17 cellular contexts compared by ENCODE assay signal in genomic region chr2:234947556-234947955, GRCh38. TPM values are rescaled to one million over a fixed set of nuclear protein-coding genes. Genes with fewer than 3 reads are reported as not detected.
DNase-seq lines count a peak whose midpoint lies in the region; ATAC-seq and TF ChIP-seq lines count a peak whose summit lies in the region.
"Had no signal": no experiment of that assay in that cellular context is flagged by ENCODE, and none has a peak within 500 bp of the region (broad histone marks: within the 10 kb centered on the region; RNA-seq: fewer than 3 reads in every experiment).

No MANE protein-coding gene starts in this region.

- H3K79me1 ChIP-seq in IMR-90 (ENCODE audit: low read depth in 1 of 2, low read length in 2 of 2): peaks cover 13 to 21% of the 10 kb centered on the region in 2 experiments; a peak in 3 of 4 replicates

- H3K9me3 Mint-ChIP-seq in neural progenitor cell: peaks cover 16% of the 10 kb centered on the region

- DNase-seq in H7: peak; percentile 16
- DNase-seq in IMR-90: no peak
- DNase-seq in iris pigment epithelial cell (ENCODE audit: low read depth): peak; percentile 17
- DNase-seq in neural progenitor cell (ENCODE audit: low spot score): no peak
- DNase-seq in NCI-H510A treated with DMSO at 0.1 percent for 48 hours (lab: John Stamatoyannopoulos, UW): no peak
- no peak for DNase-seq in DMS114 treated with DMSO at 0.1 percent for 48 hours (lab: John Stamatoyannopoulos, UW; ENCODE audit: unreplicated experiment)
- DNase-seq: ACHN; BE2C; C1 segment of cervical spinal cord; CD4-positive, CD25-positive, alpha-beta regulatory T cell; CD8-positive, alpha-beta memory T cell; COR-L47; DMS 273 treated with DMSO at 0.1 percent for 48 hours; GM23248 had no signal

- peak overlapping the region; percentile 30; the same call in 1 of the 2 replicates for H3K23ac ChIP-seq in IMR-90 (ENCODE audit: low read depth, low read length)

- peaks cover 5% of the 10 kb centered on the region for H3F3A ChIP-seq in neural progenitor cell (ENCODE audit: low read depth)

- H3K27ac ChIP-seq in IMR-90 (ENCODE audit: insufficient read depth, low read length) (no peak overlapping the region), neural progenitor cell (no peak overlapping the region)
- H3K27ac ChIP-seq: GM23248 had no signal

- dilution Hi-C loops in IMR-90 (cut with HindIII; ENCODE audit: low sequenced_read_pairs, unreplicated experiment): no loop called here

- H3K27me3 Mint-ChIP-seq in neural progenitor cell (ENCODE audit: insufficient read depth, low read depth): peaks cover 9% of the 10 kb centered on the region

- peaks cover 10% of the 10 kb centered on the region for H3K79me2 ChIP-seq in neural progenitor cell (ENCODE audit: low read depth)

- POLR2A ChIA-PET in IMR-90 (lab: Charles Lee; ENCODE audit: unreplicated experiment): no interaction called here

- no peak overlapping the region for H3K9ac ChIP-seq in IMR-90 (ENCODE audit: low read depth, low read length)
- H3K9ac ChIP-seq in neural progenitor cell: no peak overlapping the region
- H3K9ac ChIP-seq: GM23248 had no signal

- peak overlapping the region; percentile 66 for H2AK5ac ChIP-seq in IMR-90 (ENCODE audit: low read depth, low read length)

- no CpG with 5 or more reads among the region's 3 CpGs for WGBS in IMR-90 (ENCODE audit: extremely low coverage in 2 of 2, insufficient read length in 1 of 2), 2 experiments

- CTCF ChIA-PET in IMR-90 (lab: Yijun Ruan, JAX): no interaction called here

- no peak for TF ChIP-seq POLR2A in IMR-90 (IDR thresholded peaks at IDR 0.05; ENCODE audit: low read depth, low read length)

- H2AFZ ChIP-seq in IMR-90 (replicated peaks; ENCODE audit: low read length, poor library complexity): peak overlapping the region; percentile 24
- H2AFZ ChIP-seq in neural progenitor cell (replicated peaks): no peak overlapping the region
- H2AFZ ChIP-seq: GM23248 had no signal

- peaks cover 17% of the 10 kb centered on the region for H3K4me1 Mint-ChIP-seq in neural progenitor cell

- no peak for TF ChIP-seq RAD21 in IMR-90 (IDR thresholded peaks at IDR 0.05; ENCODE audit: low read length)

- H4K20me1 ChIP-seq in IMR-90 (ENCODE audit: insufficient read depth, low read length) (no peaks in the 10 kb centered on the region), neural progenitor cell (ENCODE audit: low read depth) (peaks cover 2% of the 10 kb centered on the region)

- no peaks in the 10 kb centered on the region for H3K36me3 ChIP-seq in H7 (replicated peaks; ENCODE audit: control insufficient read depth, insufficient read depth, low read length)
- no peaks in the 10 kb centered on the region for H3K36me3 ChIP-seq in IMR-90 (ENCODE audit: control insufficient read depth, insufficient read depth, low read length)
- H3K36me3 ChIP-seq in neural progenitor cell: no peaks in the 10 kb centered on the region
- H3K36me3 ChIP-seq: BE2C had no signal

- peak overlapping the region; percentile 54; the same call in 2 of the 3 replicates for H2BK15ac ChIP-seq in IMR-90 (ENCODE audit: low read depth, low read length)

- peak overlapping the region; percentile 70 for H3K4ac ChIP-seq in IMR-90 (ENCODE audit: low read depth, low read length)

- H3K36me3 Mint-ChIP-seq in neural progenitor cell: no peaks in the 10 kb centered on the region
- H3K36me3 Mint-ChIP-seq: CD4-positive, CD25-positive, alpha-beta regulatory T cell; CD8-positive, alpha-beta memory T cell had no signal

- no peak overlapping the region for H3K56ac ChIP-seq in IMR-90 (ENCODE audit: extremely low read depth, insufficient read depth, low read length)

- peak overlapping the region; percentile 2; the same call in 1 of the 2 replicates for H3K14ac ChIP-seq in IMR-90 (replicated peaks; ENCODE audit: low read depth, low read length)

- H3K4me1 ChIP-seq in IMR-90 (ENCODE audit: control insufficient read depth, insufficient read depth, low read length) (peaks cover 22% of the 10 kb centered on the region), neural progenitor cell (peaks cover 11% of the 10 kb centered on the region)
- H3K4me1 ChIP-seq: BE2C had no signal

- peaks cover 9% of the 10 kb centered on the region for H3K9me1 ChIP-seq in IMR-90 (ENCODE audit: insufficient read depth, low read length)

- peak overlapping the region; percentile 30; the same call in 1 of the 2 replicates for H4K5ac ChIP-seq in IMR-90 (ENCODE audit: low read depth, low read length)

- no peak for ATAC-seq in IMR-90 (ENCODE audit: low read depth)
- no peak for ATAC-seq in HG03097 (IDR thresholded peaks at IDR 0.05; ENCODE audit: low FRiP score, unreplicated experiment)
- ATAC-seq: HCT116, HepG2 had no signal

- H3K4me3 Mint-ChIP-seq in neural progenitor cell: no peak overlapping the region
- H3K4me3 Mint-ChIP-seq: CD8-positive, alpha-beta memory T cell had no signal

- no peak overlapping the region for H3K4me3 ChIP-seq in H7 (ENCODE audit: insufficient read depth, low read depth, low read length)
- no peak overlapping the region for H3K4me3 ChIP-seq in IMR-90 (ENCODE audit: insufficient read depth, low read depth, low read length)
- no peak overlapping the region for H3K4me3 ChIP-seq in neural progenitor cell
- H3K4me3 ChIP-seq: GM23248 had no signal

- H2BK5ac ChIP-seq in IMR-90 (ENCODE audit: low read depth, low read length, poor library complexity, severe bottlenecking): peak overlapping the region; percentile 22

- H3K18ac ChIP-seq in IMR-90 (ENCODE audit: low read depth, low read length): peak overlapping the region; percentile 27

- H3K27me3 ChIP-seq in H7 (ENCODE audit: control insufficient read depth, insufficient read depth, low read length) (peaks cover 12% of the 10 kb centered on the region), IMR-90 (ENCODE audit: control insufficient read depth, insufficient read depth, low read length) (no peaks in the 10 kb centered on the region), neural progenitor cell (peaks cover 11% of the 10 kb centered on the region)
- H3K27me3 ChIP-seq: BE2C had no signal

- no peak overlapping the region for H3K4me2 ChIP-seq in IMR-90 (ENCODE audit: low read depth, low read length)
- no peak overlapping the region for H3K4me2 ChIP-seq in neural progenitor cell

- TF ChIP-seq CTCF in IMR-90 (conservative IDR thresholded peaks at IDR 0.05; ENCODE audit: low read depth, low read length): no peak
- TF ChIP-seq CTCF in neural progenitor cell (IDR thresholded peaks at IDR 0.05): no peak

- H3K9me3 ChIP-seq in IMR-90 (ENCODE audit: control insufficient read depth, insufficient read depth, low read length) (no peaks in the 10 kb centered on the region), neural progenitor cell (ENCODE audit: low read depth) (peaks cover 8% of the 10 kb centered on the region)
- H3K9me3 ChIP-seq: BE2C had no signal

- peak overlapping the region; percentile 26; the same call in 1 of the 2 replicates for H4K91ac ChIP-seq in IMR-90 (ENCODE audit: insufficient read depth, low read depth, low read length)

- in situ Hi-C loops in IMR-90 (cut with MboI; ENCODE audit: low sequenced_read_pairs): no loop called here

- H2AK9ac ChIP-seq in IMR-90 (replicated peaks; ENCODE audit: low read depth, low read length, poor library complexity): no peak overlapping the region

- peak overlapping the region; percentile 71; the same call in 1 of the 2 replicates for H2BK20ac ChIP-seq in IMR-90 (ENCODE audit: low read depth, low read length)

- 0 out of 4 replicates have a peak overlapping the region, but pooled peaks of 1 of the 2 experiments have one; percentile 6 for H4K8ac ChIP-seq in IMR-90 (ENCODE audit: low read depth in 2 of 2, low read length in 2 of 2)

- peak overlapping the region; percentile 4 for H3K27ac Mint-ChIP-seq in neural progenitor cell
- H3K27ac Mint-ChIP-seq: CD4-positive, CD25-positive, alpha-beta regulatory T cell; CD8-positive, alpha-beta memory T cell had no signal

- intact Hi-C loops in IMR-90 (cut with micrococcal nuclease): no loop called here

- H2BK120ac ChIP-seq in IMR-90 (ENCODE audit: low read depth, low read length): peak overlapping the region; percentile 74

- BruUV-seq in IMR-90 (replicated peaks; lab: Mats Ljungman, UMichigan): no TSS peak

TF ChIP-seq in IMR-90, 13 proteins besides CTCF, POLR2A, EP300 and RAD21 (continues in another document):
- TF ChIP-seq NFE2L2 (IDR thresholded peaks at IDR 0.05; ENCODE audit: low read depth, low read length) (no peak), USF2 (IDR thresholded peaks at IDR 0.05; ENCODE audit: low read depth, low read length) (no peak), RCOR1 (IDR thresholded peaks at IDR 0.05; ENCODE audit: insufficient replicate concordance, low read length) (no peak), CHD1 (IDR thresholded peaks at IDR 0.05; ENCODE audit: low read depth, low read length) (no peak), ELK1 (IDR thresholded peaks at IDR 0.05; ENCODE audit: borderline replicate concordance, low read depth, low read length) (no peak), RFX5 (IDR thresholded peaks at IDR 0.05; ENCODE audit: low read depth, low read length) (no peak), MXI1 (IDR thresholded peaks at IDR 0.05; ENCODE audit: borderline replicate concordance, low read depth, low read length) (no peak), FOS (IDR thresholded peaks at IDR 0.05; ENCODE audit: low read depth, low read length) (no peak), MAZ (IDR thresholded peaks at IDR 0.05; ENCODE audit: borderline replicate concordance, low read depth, low read length) (no peak), BHLHE40 (IDR thresholded peaks at IDR 0.05; ENCODE audit: low read depth, low read length) (no peak)

RNA-seq across cellular contexts. Expression of gene SH3BP4, which starts 4.3 kb away (rescaled TPM):
- 45.8 and 61.4 TPM in 2 replicates for total RNA-seq in H7 (2014; rRNA removed; shearing (Covaris generic))
- total RNA-seq in IMR-90 (2012; rRNA removed) (112 and 122 TPM in 2 replicates), neural progenitor cell (ENCODE audit: low replicate concordance) (50.4 and 53.4 TPM in 2 replicates)
- polyA plus RNA-seq in IMR-90 (2012; rRNA removed): 101 and 104 TPM in 2 replicates
- 62.6 and 79.6 TPM in 2 replicates for polyA plus RNA-seq in IMR-90 (2012; cell fraction: cytosol; rRNA removed)
- 63.9 and 105 TPM in 2 replicates for polyA plus RNA-seq in IMR-90 (2012; cell fraction: nucleus; rRNA removed; ENCODE audit: low replicate concordance)
- polyA plus RNA-seq: CD4-positive, CD25-positive, alpha-beta regulatory T cell; CD8-positive, alpha-beta memory T cell had no signal

Comparison
In these comparisons a context has a peak if more than half of its experiments do, and no peak if none do; other contexts are left out.
1. DNase-seq: peak in H7 (single experiment) and iris pigment epithelial cell (single experiment); none in IMR-90 (single experiment), neural progenitor cell (single experiment), NCI-H510A treated with DMSO at 0.1 percent for 48 hours (single experiment) and DMS114 treated with DMSO at 0.1 percent for 48 hours (single experiment).